ENCODE assay signal across 7 cellular contexts in the genomic region with DNA sequence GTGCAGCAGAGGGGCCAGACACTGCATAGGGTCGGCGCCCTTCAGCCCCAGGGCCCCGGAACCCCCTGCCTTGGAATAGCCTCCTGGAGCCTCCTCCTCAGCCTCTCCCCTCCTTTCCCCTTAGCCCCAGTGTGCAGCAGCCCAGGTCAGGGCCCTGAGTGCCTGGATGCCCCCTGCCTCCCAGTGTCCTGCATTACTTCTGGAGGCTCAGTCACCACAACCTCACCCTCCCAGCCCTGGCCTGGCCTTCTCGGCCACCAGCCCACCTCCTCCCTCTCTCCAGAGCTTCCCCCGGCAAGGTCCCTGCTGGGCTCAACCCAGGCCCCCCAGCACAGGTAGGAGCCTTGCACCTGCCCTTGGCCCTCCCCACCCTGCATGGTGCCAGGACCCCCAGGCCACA.
DNase-seq lines count a peak whose midpoint lies in the region; ATAC-seq, FAIRE-seq and TF ChIP-seq lines count a peak whose summit lies in the region.
"Not testable (repeated sequence)": the region's sequence is repeated elsewhere in the genome, so short reads cannot be mapped to it uniquely, and the experiment has no call there.

No MANE protein-coding gene starts in this region.

- not testable (repeated sequence) for H3K4me3 Mint-ChIP-seq in activated B cell treated with CpG ODN at 0.5 μM for 24 hours; natural killer cell treated with Interleukin-12 subunit alpha and Interleukin-12 subunit beta and Interleukin-15 and Interleukin-18, amount 100 ng/mL, for 72 hours

- not testable (repeated sequence) for BruUV-seq in HCT116 (replicated peaks; lab: Mats Ljungman, UMichigan); Panc1 (replicated peaks; lab: Mats Ljungman, UMichigan); GM12878 (replicated peaks; lab: Mats Ljungman, UMichigan)

- WGBS in GM12878 (ENCODE audit: insufficient coverage, insufficient replicate concordance, low lambda C conversion rate, missing lambda C conversion rate) = no CpG with 5 or more reads among the region's 5 CpGs

- not testable (repeated sequence) for H3K4me2 ChIP-seq in HCT116 (ENCODE audit: low read length); GM12878 (ENCODE audit: control insufficient read depth, insufficient read depth)

- not testable (repeated sequence) for TF ChIP-seq EP300 in GM12878 (IDR thresholded peaks at IDR 0.05; ENCODE audit: borderline replicate concordance in 1 of 2, control insufficient read depth in 1 of 2, low read depth in 2 of 2, low read length in 2 of 2)

- not testable (repeated sequence) for H3K9ac ChIP-seq in HCT116 (ENCODE audit: low read length); GM12878 (ENCODE audit: control insufficient read depth, insufficient read depth, low read length)

- RAD21 ChIA-PET in HCT116 (lab: Charles Lee; ENCODE audit: low non-redundant PET in 1 of 2, low total read pairs in 2 of 2, uncharacterized antibody in 2 of 2, unreplicated experiment in 2 of 2); GM12878 (lab: Charles Lee; ENCODE audit: unreplicated experiment): not testable (repeated sequence)

- intact Hi-C loops in HCT116 (cut with micrococcal nuclease); Panc1 (cut with micrococcal nuclease; ENCODE audit: unreplicated experiment); activated B cell treated with CpG ODN at 0.5 μM for 24 hours (cut with micrococcal nuclease); upper lobe of right lung (cut with DNase I): not testable (repeated sequence)
- intact Hi-C loops in GM12878 (cut with micrococcal nuclease; ENCODE audit: unreplicated experiment) = loop anchor here (5.0 kb wide), 1 partner anchor 116 kb away; no protein-coding TSS in a partner anchor

- H3K36me3 Mint-ChIP-seq in activated B cell treated with CpG ODN at 0.5 μM for 24 hours (ENCODE audit: low read depth); natural killer cell treated with Interleukin-12 subunit alpha and Interleukin-12 subunit beta and Interleukin-15 and Interleukin-18, amount 100 ng/mL, for 72 hours: not testable (repeated sequence)

- not testable (repeated sequence) for H3K9me3 Mint-ChIP-seq in activated B cell treated with CpG ODN at 0.5 μM for 24 hours; natural killer cell treated with Interleukin-12 subunit alpha and Interleukin-12 subunit beta and Interleukin-15 and Interleukin-18, amount 100 ng/mL, for 72 hours

- not testable (repeated sequence) for TF ChIP-seq CTCF in HCT116 (IDR thresholded peaks at IDR 0.05 in 2 of 3, conservative IDR thresholded peaks at IDR 0.05 in 1 of 3; ENCODE audit: borderline replicate concordance in 1 of 3, insufficient read depth in 1 of 3, low read depth in 2 of 3, low read length in 2 of 3); Panc1 (IDR thresholded peaks at IDR 0.05); activated B cell treated with CpG ODN at 0.5 μM for 24 hours (IDR thresholded peaks at IDR 0.05); GM12878 (IDR thresholded peaks at IDR 0.05 in 2 of 3, conservative IDR thresholded peaks at IDR 0.05 in 1 of 3; ENCODE audit: control insufficient read depth in 2 of 3, extremely low read depth in 1 of 3, insufficient read depth in 1 of 3, low read depth in 3 of 3, low read length in 3 of 3); upper lobe of right lung (IDR thresholded peaks at IDR 0.05)

- H3K9me2 ChIP-seq in HCT116 (ENCODE audit: insufficient read depth) = not testable (repeated sequence)

- FAIRE-seq in GM12878 (lab: Jason Lieb, UNC) = not testable (repeated sequence)

- ATAC-seq in HCT116 = peak; percentile 21; the same call in 1 of the 2 replicates
- peak; percentile 54; the same call in 1 of the 2 replicates for ATAC-seq in Panc1
- peak; percentile 30 for ATAC-seq in activated B cell treated with CpG ODN at 0.5 μM for 24 hours (ENCODE audit: low read depth)
- peak; percentile 31; the same call in 1 of the 3 replicates for ATAC-seq in GM12878
- ATAC-seq in left lobe of liver = peak; percentile 21
- peak; percentile 27 to 46 for ATAC-seq in natural killer cell treated with Interleukin-12 subunit alpha and Interleukin-12 subunit beta and Interleukin-15 and Interleukin-18, amount 100 ng/mL, for 72 hours
- peak; percentile 5 for ATAC-seq in upper lobe of right lung

- not testable (repeated sequence) for H3K27me3 ChIP-seq in HCT116 (ENCODE audit: insufficient read depth, low read length); Panc1 (ENCODE audit: control insufficient read depth, insufficient read depth, low read length); GM12878 (replicated peaks in 1 of 2; ENCODE audit: control insufficient read depth in 2 of 2, insufficient read depth in 2 of 2, low read length in 1 of 2); upper lobe of right lung

- CTCF ChIA-PET in HCT116 (lab: Charles Lee); Panc1 (lab: Charles Lee); activated B cell treated with CpG ODN at 0.5 μM for 24 hours (lab: Charles Lee): not testable (repeated sequence)
- CTCF ChIA-PET in GM12878 (lab: Yijun Ruan, JAX) = interaction anchor here (0.6 kb wide), 1 partner anchor 536 kb away, joined by 3 read pairs; no protein-coding TSS in a partner anchor

- H3K4me1 ChIP-seq in HCT116 (ENCODE audit: control insufficient read depth in 1 of 2, insufficient read depth in 2 of 2, low read length in 2 of 2); Panc1 (ENCODE audit: control insufficient read depth, insufficient read depth, low read length); GM12878 (ENCODE audit: control insufficient read depth, insufficient read depth, low read length); upper lobe of right lung: not testable (repeated sequence)

- H2AFZ ChIP-seq in HCT116 (ENCODE audit: low read depth, low read length, poor library complexity, severe bottlenecking); GM12878 (ENCODE audit: control insufficient read depth, low read depth, low read length): not testable (repeated sequence)

- H3K27ac Mint-ChIP-seq in activated B cell treated with CpG ODN at 0.5 μM for 24 hours; natural killer cell treated with Interleukin-12 subunit alpha and Interleukin-12 subunit beta and Interleukin-15 and Interleukin-18, amount 100 ng/mL, for 72 hours: not testable (repeated sequence)

- H3K9me3 ChIP-seq in HCT116 (ENCODE audit: control insufficient read depth in 1 of 2, insufficient read depth in 1 of 2, low read depth in 1 of 2, low read length in 2 of 2); Panc1 (ENCODE audit: control insufficient read depth, insufficient read depth, low read depth, low read length); GM12878 (replicated peaks; ENCODE audit: control insufficient read depth, insufficient read depth, low read length); upper lobe of right lung: not testable (repeated sequence)

- not testable (repeated sequence) for TF ChIP-seq RAD21 in HCT116 (IDR thresholded peaks at IDR 0.05; ENCODE audit: low read depth); GM12878 (IDR thresholded peaks at IDR 0.05; ENCODE audit: insufficient read depth, low read depth, low read length)

- DNase-seq in HCT116 (ENCODE audit: low read depth, low spot score); Panc1 (ENCODE audit: low read depth, low spot score); activated B cell treated with CpG ODN at 0.5 μM for 24 hours; GM12878 (ENCODE audit: low read depth, low spot score); left lobe of liver (ENCODE audit: low spot score); natural killer cell treated with Interleukin-12 subunit alpha and Interleukin-12 subunit beta and Interleukin-15 and Interleukin-18, amount 100 ng/mL, for 72 hours (ENCODE audit: low spot score); upper lobe of right lung: not testable (repeated sequence)

- not testable (repeated sequence) for H3K79me2 ChIP-seq in HCT116 (ENCODE audit: insufficient read depth, low read length); GM12878 (ENCODE audit: control insufficient read depth, insufficient read depth, low read length)

- SMC1A ChIA-PET in GM12878 (lab: Charles Lee; ENCODE audit: uncharacterized antibody, unreplicated experiment) = not testable (repeated sequence)

- POLR2A ChIA-PET in HCT116 (lab: Charles Lee); Panc1 (lab: Charles Lee); GM12878 (lab: Charles Lee): not testable (repeated sequence)
- POLR2A ChIA-PET in activated B cell treated with CpG ODN at 0.5 μM for 24 hours (lab: Charles Lee) = interaction anchor here (0.5 to 0.6 kb wide), 2 partner anchors 116 to 145 kb away, joined by 3 to 4 read pairs; no protein-coding TSS in a partner anchor

- peaks cover 18% of the 10 kb centered on the region for H3K4me1 Mint-ChIP-seq in activated B cell treated with CpG ODN at 0.5 μM for 24 hours
- H3K4me1 Mint-ChIP-seq in natural killer cell treated with Interleukin-12 subunit alpha and Interleukin-12 subunit beta and Interleukin-15 and Interleukin-18, amount 100 ng/mL, for 72 hours (ENCODE audit: low read depth in 2 of 2) = not testable (repeated sequence)

- not testable (repeated sequence) for H3K27ac ChIP-seq in HCT116 (ENCODE audit: low read depth, low read length); Panc1 (ENCODE audit: low read length); GM12878 (ENCODE audit: control insufficient read depth, insufficient read depth); upper lobe of right lung

- TF ChIP-seq POLR2A in HCT116 (IDR thresholded peaks at IDR 0.05; ENCODE audit: borderline replicate concordance, extremely low read depth, insufficient read depth, insufficient read length); GM12878 (IDR thresholded peaks at IDR 0.05; ENCODE audit: low read depth, low read length): not testable (repeated sequence)

- not testable (repeated sequence) for H3K4me3 ChIP-seq in HCT116 (replicated peaks in 1 of 2; ENCODE audit: low read depth in 1 of 2, low read length in 2 of 2); Panc1 (ENCODE audit: low read depth in 2 of 2, low read length in 2 of 2); GM12878; upper lobe of right lung

- not testable (repeated sequence) for H3K27me3 Mint-ChIP-seq in activated B cell treated with CpG ODN at 0.5 μM for 24 hours; natural killer cell treated with Interleukin-12 subunit alpha and Interleukin-12 subunit beta and Interleukin-15 and Interleukin-18, amount 100 ng/mL, for 72 hours

- in situ Hi-C loops in Panc1 (cut with HindIII; ENCODE audit: low pct_unique_long_range_greater_than_20kb, low sequenced_read_pairs); GM12878 (cut with MboI): not testable (repeated sequence)

- not testable (repeated sequence) for H4K20me1 ChIP-seq in HCT116 (ENCODE audit: insufficient read depth); GM12878 (ENCODE audit: control insufficient read depth, insufficient read depth)

- H3K36me3 ChIP-seq in HCT116 (ENCODE audit: control insufficient read depth in 1 of 2, insufficient read depth in 2 of 2, low read length in 2 of 2); Panc1 (ENCODE audit: control insufficient read depth, insufficient read depth, low read length); GM12878 (ENCODE audit: control insufficient read depth in 2 of 2, insufficient read depth in 2 of 2, low read length in 1 of 2); upper lobe of right lung: not testable (repeated sequence)
